ENCODE assay signal across 7 cellular contexts in genomic region chr1:224513787-224514209, GRCh38.
DNase-seq lines count a peak whose midpoint lies in the region; ATAC-seq and TF ChIP-seq lines count a peak whose summit lies in the region.

No MANE protein-coding gene starts in this region.

- ATAC-seq in HG02678 (IDR thresholded peaks at IDR 0.05; ENCODE audit: unreplicated experiment) (peak; percentile 96), left cardiac atrium (peak; percentile 86 to 95)
- peak; percentile 87 for ATAC-seq in activated naive CD8-positive, alpha-beta T cell treated with anti-CD3 and anti-CD28 coated beads, Interleukin-2, amount 50 U/mL, for 24 hours

- no peaks in the 10 kb centered on the region for H3K9me3 Mint-ChIP-seq in activated naive CD8-positive, alpha-beta T cell treated with anti-CD3 and anti-CD28 coated beads, Interleukin-2, amount 50 U/mL, for 24 hours

- no peak overlapping the region for H3K4me3 ChIP-seq in sigmoid colon

- H3K27ac Mint-ChIP-seq in activated naive CD8-positive, alpha-beta T cell treated with anti-CD3 and anti-CD28 coated beads, Interleukin-2, amount 50 U/mL, for 24 hours, result no peak overlapping the region

- TF ChIP-seq CTCF in GM13976 (IDR thresholded peaks at IDR 0.05; ENCODE audit: borderline replicate concordance, control extremely low read depth, extremely low read depth, insufficient read depth, missing control alignments) (peak; percentile 94), sigmoid colon (IDR thresholded peaks at IDR 0.05) (peak; percentile 64 to 93 (median 88))

- peaks cover 4% of the 10 kb centered on the region for H3K4me1 Mint-ChIP-seq in activated naive CD8-positive, alpha-beta T cell treated with anti-CD3 and anti-CD28 coated beads, Interleukin-2, amount 50 U/mL, for 24 hours

- H3K27me3 Mint-ChIP-seq in activated naive CD8-positive, alpha-beta T cell treated with anti-CD3 and anti-CD28 coated beads, Interleukin-2, amount 50 U/mL, for 24 hours, result no peaks in the 10 kb centered on the region

- H3K36me3 ChIP-seq in sigmoid colon, result no peaks in the 10 kb centered on the region

- no peaks in the 10 kb centered on the region for H3K4me1 ChIP-seq in sigmoid colon

- no peak for TF ChIP-seq EP300 in sigmoid colon (IDR thresholded peaks at IDR 0.05)

- no peak overlapping the region for H3K27ac ChIP-seq in sigmoid colon

- H3K36me3 Mint-ChIP-seq in activated naive CD8-positive, alpha-beta T cell treated with anti-CD3 and anti-CD28 coated beads, Interleukin-2, amount 50 U/mL, for 24 hours (ENCODE audit: low read depth), result no peaks in the 10 kb centered on the region

- H3K4me3 Mint-ChIP-seq in activated naive CD8-positive, alpha-beta T cell treated with anti-CD3 and anti-CD28 coated beads, Interleukin-2, amount 50 U/mL, for 24 hours, result no peak overlapping the region

- DNase-seq in GM13976 (ENCODE audit: low spot score) (peak; percentile 88), NCI-H1105 treated with DMSO at 0.1 percent for 48 hours (lab: John Stamatoyannopoulos, UW) (peak; percentile 62), T-helper 1 cell (peak; percentile 57 to 80 (median 74)), left cardiac atrium (peak; percentile 84), sigmoid colon (peak; percentile 88)
- DNase-seq in activated naive CD8-positive, alpha-beta T cell treated with anti-CD3 and anti-CD28 coated beads, Interleukin-2, amount 50 U/mL, for 24 hours, result peak; percentile 91

- no peaks in the 10 kb centered on the region for H3K9me3 ChIP-seq in sigmoid colon

- no peak for TF ChIP-seq POLR2A in sigmoid colon (IDR thresholded peaks at IDR 0.05)

- intact Hi-C loops in left cardiac atrium (cut with DNase I) (loop anchor here (2.0 to 10.0 kb wide), 4 partner anchors 131 to 411 kb away; partner anchors contain the start of gene DNAH14 (in 1 of the 2)), sigmoid colon (cut with DNase I) (loop anchor here (2.0 kb wide), 2 partner anchors 339 to 409 kb away; no protein-coding TSS in a partner anchor)

- no peaks in the 10 kb centered on the region for H3K27me3 ChIP-seq in sigmoid colon

- in situ Hi-C loops in GM13976 (cut with MboI; ENCODE audit: low sequenced_read_pairs, unreplicated experiment), result loop anchor here (10.0 kb wide), 2 partner anchors 121 to 341 kb away; no protein-coding TSS in a partner anchor

- WGBS in sigmoid colon, 2 donors, result 1 to 6% methylated on average over 11 of the region's 11 CpGs
